19 cellular contexts compared by ENCODE assay signal in genomic region chr4:119598521-119598920, GRCh38. TPM values are rescaled to one million over a fixed set of nuclear protein-coding genes. Genes with fewer than 3 reads are reported as not detected.
"Had no signal": no experiment of that assay in that cellular context is flagged by ENCODE, and none has a peak within 500 bp of the region (broad histone marks: within the 10 kb centered on the region; RNA-seq: fewer than 3 reads in every experiment).

No MANE protein-coding gene starts in this region.

- H3K27ac ChIP-seq: colonic mucosa, dorsolateral prefrontal cortex, lower lobe of right lung, neural progenitor cell, WERI-Rb-1 had no signal

- H3K4me3 Mint-ChIP-seq: activated CD8-positive, alpha-beta T cell treated with anti-CD3 and anti-CD28 coated beads, Interleukin-2, amount 10 ng/mL, durations not matched to agents 7 days and 5 days; activated naive CD8-positive, alpha-beta T cell treated with anti-CD3 and anti-CD28 coated beads for 36 hours; naive B cell; neural progenitor cell; stimulated activated naive CD8-positive, alpha-beta T cell treated with anti-CD3 and anti-CD28 coated beads, Interleukin-15, Interleukin-2, amounts not matched to agents 100 ng/mL and 50 ng/mL, for 24 hours had no signal

- H2AFZ ChIP-seq: neural progenitor cell had no signal

- H3K27me3 ChIP-seq: colonic mucosa, dorsolateral prefrontal cortex, esophagus squamous epithelium, neural progenitor cell, transverse colon, uterus had no signal

- H3K27ac Mint-ChIP-seq: activated CD8-positive, alpha-beta T cell treated with anti-CD3 and anti-CD28 coated beads, Interleukin-2, amount 10 ng/mL, durations not matched to agents 7 days and 5 days; activated naive CD8-positive, alpha-beta T cell treated with anti-CD3 and anti-CD28 coated beads for 36 hours; neural progenitor cell; stimulated activated naive CD8-positive, alpha-beta T cell treated with anti-CD3 and anti-CD28 coated beads, Interleukin-15, Interleukin-2, amounts not matched to agents 100 ng/mL and 50 ng/mL, for 24 hours had no signal

- H3K4me2 ChIP-seq: neural progenitor cell had no signal

- H3K36me3 ChIP-seq: colonic mucosa, esophagus squamous epithelium, lower lobe of right lung, transverse colon, uterus, WERI-Rb-1 had no signal

- H3K4me3 ChIP-seq: colonic mucosa, dorsolateral prefrontal cortex, esophagus squamous epithelium, lower lobe of right lung, neural progenitor cell, transverse colon, uterus had no signal

- H3K4me1 Mint-ChIP-seq: activated naive CD8-positive, alpha-beta T cell treated with anti-CD3 and anti-CD28 coated beads for 36 hours; naive B cell; neural progenitor cell had no signal

- H3K9ac ChIP-seq: neural progenitor cell had no signal

- DNase-seq: activated CD4-positive, alpha-beta T cell treated with anti-CD3 and anti-CD28 coated beads for 1 hour; activated CD4-positive, alpha-beta T cell treated with anti-CD3 and anti-CD28 coated beads, Interleukin-2, amount 50 U/mL, for 1 hour; activated CD8-positive, alpha-beta T cell treated with anti-CD3 and anti-CD28 coated beads, Interleukin-2, amount 10 ng/mL, durations not matched to agents 7 days and 5 days; activated naive CD8-positive, alpha-beta T cell treated with anti-CD3 and anti-CD28 coated beads for 36 hours; activated T-cell treated with anti-CD3 and anti-CD28 coated beads, Interleukin-2, amount 50 U/mL, for 1 hour; colonic mucosa; dorsolateral prefrontal cortex; esophagus squamous epithelium; lower lobe of right lung; naive B cell; stimulated activated CD4-positive, alpha-beta T cell treated with anti-CD3 and anti-CD28 coated beads, Interleukin-12 subunit alpha, Interleukin-12 subunit beta, amount 100 ng/mL, for 4 hours; substantia nigra; T-helper 1 cell; transverse colon; uterus; WERI-Rb-1 had no signal

- H3K9me3 ChIP-seq: colonic mucosa, esophagus squamous epithelium, lower lobe of right lung, uterus had no signal

- ATAC-seq: activated CD8-positive, alpha-beta T cell treated with anti-CD3 and anti-CD28 coated beads, Interleukin-2, amount 10 ng/mL, durations not matched to agents 7 days and 5 days; left lobe of liver; lower lobe of right lung had no signal

- H3K4me1 ChIP-seq: colonic mucosa, lower lobe of right lung, neural progenitor cell, uterus had no signal

RNA-seq across cellular contexts. Expression of gene PDE5A, which starts 30.1 kb away (rescaled TPM):
- total RNA-seq: activated naive CD8-positive, alpha-beta T cell treated with anti-CD3 and anti-CD28 coated beads for 36 hours had no signal
